23 cellular contexts compared by ENCODE assay signal in genomic region chr19:8463343-8463742, GRCh38. TPM values are rescaled to one million over a fixed set of nuclear protein-coding genes. Genes with fewer than 3 reads are reported as not detected.
"Had no signal": no experiment of that assay in that cellular context is flagged by ENCODE, and none has a peak within 500 bp of the region (broad histone marks: within the 10 kb centered on the region; RNA-seq: fewer than 3 reads in every experiment).

No MANE protein-coding gene starts in this region.

- H3K27me3 ChIP-seq: body of pancreas, neutrophil, tibial artery had no signal

- H3K27ac Mint-ChIP-seq: activated CD4-positive, alpha-beta T cell treated with anti-CD3 and anti-CD28 coated beads, Interleukin-2, amount 10 ng/mL, durations not matched to agents 7 days and 5 days; activated naive CD8-positive, alpha-beta T cell treated with anti-CD3 and anti-CD28 coated beads for 36 hours; memory B cell had no signal

- H3K9me3 ChIP-seq: body of pancreas, left ventricle myocardium inferior, neutrophil, tibial artery had no signal

- H3K27ac ChIP-seq: left ventricle myocardium inferior, neutrophil, tibial artery had no signal

- H3K9me3 Mint-ChIP-seq: activated CD4-positive, alpha-beta T cell treated with anti-CD3 and anti-CD28 coated beads, Interleukin-2, amount 10 ng/mL, durations not matched to agents 7 days and 5 days; activated naive CD8-positive, alpha-beta T cell treated with anti-CD3 and anti-CD28 coated beads for 36 hours; memory B cell; naive thymus-derived CD8-positive, alpha-beta T cell had no signal

- DNase-seq: activated CD4-positive, alpha-beta T cell treated with anti-CD3 and anti-CD28 coated beads, Interleukin-2, amount 10 ng/mL, durations not matched to agents 7 days and 5 days; activated CD8-positive, alpha-beta memory T cell treated with anti-CD3 and anti-CD28 coated beads for 24 hours; activated CD8-positive, alpha-beta memory T cell treated with anti-CD3 and anti-CD28 coated beads, Interleukin-2, amount 50 U/mL, for 48 hours; activated gamma-delta T cell treated with Interleukin-2 at 50 U/mL for 16 hours; activated naive CD8-positive, alpha-beta T cell treated with anti-CD3 and anti-CD28 coated beads for 36 hours; amniotic stem cell; body of pancreas; caudate nucleus; hypothalamus; islet precursor cell; left ventricle myocardium inferior; naive thymus-derived CD8-positive, alpha-beta T cell; retina; stimulated activated CD4-positive, alpha-beta T cell treated with anti-CD3 and anti-CD28 coated beads, Interleukin-2, amount 100 ng/mL, for 24 hours; stimulated activated naive CD8-positive, alpha-beta T cell treated with anti-CD3 and anti-CD28 coated beads, Interleukin-15, Interleukin-2, amounts not matched to agents 100 U/mL and 50 U/mL, for 24 hours; substantia nigra; T-helper 1 cell; T1000; tibial artery had no signal

- H3K4me3 Mint-ChIP-seq: activated CD4-positive, alpha-beta T cell treated with anti-CD3 and anti-CD28 coated beads, Interleukin-2, amount 10 ng/mL, durations not matched to agents 7 days and 5 days; activated naive CD8-positive, alpha-beta T cell treated with anti-CD3 and anti-CD28 coated beads for 36 hours; memory B cell; naive thymus-derived CD8-positive, alpha-beta T cell had no signal

- H3K27me3 Mint-ChIP-seq: activated CD4-positive, alpha-beta T cell treated with anti-CD3 and anti-CD28 coated beads, Interleukin-2, amount 10 ng/mL, durations not matched to agents 7 days and 5 days; activated naive CD8-positive, alpha-beta T cell treated with anti-CD3 and anti-CD28 coated beads for 36 hours; memory B cell; naive thymus-derived CD8-positive, alpha-beta T cell had no signal

- H3K4me3 ChIP-seq: body of pancreas, left ventricle myocardium inferior, tibial artery had no signal

RNA-seq across cellular contexts. Expression of gene PRAM1, which starts 39.1 kb away (rescaled TPM):
- total RNA-seq: epithelial cell of proximal tubule, frontal cortex had no signal
